Comparison of ENCODE assay signal across 1 cellular context in genomic region chr15:77804210-77804609, GRCh38.
TF ChIP-seq lines count a peak whose summit lies in the region.

No MANE protein-coding gene starts in this region.

TF ChIP-seq in GM23338, 12 proteins besides CTCF, POLR2A, EP300 and RAD21 (continued from another document):
- no peak for TF ChIP-seq ETS1 (IDR thresholded peaks at IDR 0.05)
- TF ChIP-seq CREB1 (CRISPR knock-in tag; IDR thresholded peaks at IDR 0.05; ENCODE audit: low read depth): no peak
- no peak for TF ChIP-seq POLR2AphosphoS5 (IDR thresholded peaks at IDR 0.05; ENCODE audit: low read depth)
- TF ChIP-seq ZNF114 (CRISPR knock-in tag; IDR thresholded peaks at IDR 0.05): no peak
- no peak for TF ChIP-seq ZNF331 (CRISPR knock-in tag; IDR thresholded peaks at IDR 0.05; ENCODE audit: low read depth)
- TF ChIP-seq ZNF462 (CRISPR knock-in tag; IDR thresholded peaks at IDR 0.05): no peak
- TF ChIP-seq, protein P1, sequence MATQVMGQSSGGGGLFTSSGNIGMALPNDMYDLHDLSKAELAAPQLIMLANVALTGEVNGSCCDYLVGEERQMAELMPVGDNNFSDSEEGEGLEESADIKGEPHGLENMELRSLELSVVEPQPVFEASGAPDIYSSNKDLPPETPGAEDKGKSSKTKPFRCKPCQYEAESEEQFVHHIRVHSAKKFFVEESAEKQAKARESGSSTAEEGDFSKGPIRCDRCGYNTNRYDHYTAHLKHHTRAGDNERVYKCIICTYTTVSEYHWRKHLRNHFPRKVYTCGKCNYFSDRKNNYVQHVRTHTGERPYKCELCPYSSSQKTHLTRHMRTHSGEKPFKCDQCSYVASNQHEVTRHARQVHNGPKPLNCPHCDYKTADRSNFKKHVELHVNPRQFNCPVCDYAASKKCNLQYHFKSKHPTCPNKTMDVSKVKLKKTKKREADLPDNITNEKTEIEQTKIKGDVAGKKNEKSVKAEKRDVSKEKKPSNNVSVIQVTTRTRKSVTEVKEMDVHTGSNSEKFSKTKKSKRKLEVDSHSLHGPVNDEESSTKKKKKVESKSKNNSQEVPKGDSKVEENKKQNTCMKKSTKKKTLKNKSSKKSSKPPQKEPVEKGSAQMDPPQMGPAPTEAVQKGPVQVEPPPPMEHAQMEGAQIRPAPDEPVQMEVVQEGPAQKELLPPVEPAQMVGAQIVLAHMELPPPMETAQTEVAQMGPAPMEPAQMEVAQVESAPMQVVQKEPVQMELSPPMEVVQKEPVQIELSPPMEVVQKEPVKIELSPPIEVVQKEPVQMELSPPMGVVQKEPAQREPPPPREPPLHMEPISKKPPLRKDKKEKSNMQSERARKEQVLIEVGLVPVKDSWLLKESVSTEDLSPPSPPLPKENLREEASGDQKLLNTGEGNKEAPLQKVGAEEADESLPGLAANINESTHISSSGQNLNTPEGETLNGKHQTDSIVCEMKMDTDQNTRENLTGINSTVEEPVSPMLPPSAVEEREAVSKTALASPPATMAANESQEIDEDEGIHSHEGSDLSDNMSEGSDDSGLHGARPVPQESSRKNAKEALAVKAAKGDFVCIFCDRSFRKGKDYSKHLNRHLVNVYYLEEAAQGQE (IDR thresholded peaks at IDR 0.05; ENCODE audit: unreplicated experiment): no peak
